In genomic region chr15:29970402-29970695, GRCh38 we compare ENCODE assay signal across 24 cellular contexts.
DNase-seq lines count a peak whose midpoint lies in the region; ATAC-seq and TF ChIP-seq lines count a peak whose summit lies in the region.
"Had no signal": no experiment of that assay in that cellular context is flagged by ENCODE, and none has a peak within 500 bp of the region (broad histone marks: within the 10 kb centered on the region; RNA-seq: fewer than 3 reads in every experiment).

No MANE protein-coding gene starts in this region.

- no peak overlapping the region for H3K27ac ChIP-seq in PC-3 (ENCODE audit: low read length)
- H3K27ac ChIP-seq: spleen, thyroid gland had no signal

- intact Hi-C loops in PC-3 (cut with micrococcal nuclease): no loop called here

- TF ChIP-seq CTCF in PC-3 (conservative IDR thresholded peaks at IDR 0.05; ENCODE audit: low read depth, low read length): no peak
- no peak for TF ChIP-seq CTCF in endothelial cell (IDR thresholded peaks at IDR 0.05; ENCODE audit: unreplicated experiment)
- no peak for TF ChIP-seq CTCF in mesothelial cell of epicardium (IDR thresholded peaks at IDR 0.05; ENCODE audit: unreplicated experiment)

- CTCF ChIA-PET in PC-3 (lab: Charles Lee): no interaction called here

- peak overlapping the region; percentile 21 for H3K4me2 ChIP-seq in PC-3 (ENCODE audit: low read length)
- H3K4me2 ChIP-seq: GM23338 had no signal

- H3K27ac Mint-ChIP-seq in endothelial cell (ENCODE audit: unreplicated experiment) (no peak overlapping the region), mesothelial cell of epicardium (no peak overlapping the region)
- H3K27ac Mint-ChIP-seq: activated CD4-positive, alpha-beta T cell treated with anti-CD3 and anti-CD28 coated beads, Interleukin-2, amount 10 ng/mL, durations not matched to agents 7 days and 5 days; CD8-positive, alpha-beta T cell; GM23338; natural killer cell had no signal

- H3K36me3 ChIP-seq in PC-3 (ENCODE audit: low read depth, low read length): no peaks in the 10 kb centered on the region
- H3K36me3 ChIP-seq: spleen, thyroid gland had no signal

- no peak overlapping the region for H3K4me3 ChIP-seq in PC-3 (ENCODE audit: low read length)
- H3K4me3 ChIP-seq: GM23338, lung, spleen, thyroid gland had no signal

- H3K27me3 Mint-ChIP-seq in endothelial cell (ENCODE audit: unreplicated experiment) (no peaks in the 10 kb centered on the region), mesothelial cell of epicardium (ENCODE audit: low read depth) (peaks cover 61% of the 10 kb centered on the region)

- no peaks in the 10 kb centered on the region for H3K9me3 ChIP-seq in PC-3 (ENCODE audit: low read length)
- H3K9me3 ChIP-seq: thyroid gland had no signal

- DNase-seq in AG08395 (ENCODE audit: low spot score) (peak; percentile 5), PC-3 (peak; percentile 63), endothelial cell (ENCODE audit: low spot score) (no peak), mesothelial cell of epicardium (ENCODE audit: low spot score in 2 of 2, unreplicated experiment in 2 of 2) (no peak), erythroblast (lab: John Stamatoyannopoulos, UW) (no peak), NCI-H2029 treated with DMSO at 0.1 percent for 48 hours (lab: John Stamatoyannopoulos, UW) (no peak)
- DNase-seq: activated CD4-positive, alpha-beta T cell treated with anti-CD3 and anti-CD28 coated beads, Interleukin-2, amount 10 ng/mL, durations not matched to agents 7 days and 5 days; activated CD8-positive, alpha-beta memory T cell treated with anti-CD3 and anti-CD28 coated beads, Interleukin-2, amount 50 U/mL, for 4 hours; activated gamma-delta T cell treated with Interleukin-2 at 50 U/mL for 16 hours; CD8-positive, alpha-beta T cell; DND-41; glutamatergic neuron; MM.1S; natural killer cell; NCI-H1694 treated with DMSO at 0.1 percent for 48 hours; NCI-H446; RPMI8226; spleen; SW 1271; thyroid gland had no signal

- no peak overlapping the region for H3K9ac ChIP-seq in PC-3 (ENCODE audit: low read length)

- H3K27me3 ChIP-seq in PC-3 (ENCODE audit: low read length): 0 out of 2 replicates have a peak, but pooled peaks cover 5% of the 10 kb centered on the region
- H3K27me3 ChIP-seq: thyroid gland had no signal

- H3F3A ChIP-seq in PC-3 (ENCODE audit: low read length, unreplicated experiment): no peaks in the 10 kb centered on the region

- H3K4me1 Mint-ChIP-seq in endothelial cell (ENCODE audit: unreplicated experiment) (peaks cover 6% of the 10 kb centered on the region), mesothelial cell of epicardium (no peaks in the 10 kb centered on the region)
- H3K4me1 Mint-ChIP-seq: natural killer cell had no signal

- no peaks in the 10 kb centered on the region for H3K79me2 ChIP-seq in PC-3 (ENCODE audit: low read length)

- no peaks in the 10 kb centered on the region for H3K9me2 ChIP-seq in PC-3 (replicated peaks; ENCODE audit: low read length)

- TF ChIP-seq POLR2A in erythroblast (IDR thresholded peaks at IDR 0.05; ENCODE audit: low read length): no peak

- H3K36me3 Mint-ChIP-seq in endothelial cell (ENCODE audit: low read depth, unreplicated experiment) (no peaks in the 10 kb centered on the region), mesothelial cell of epicardium (peaks cover 4% of the 10 kb centered on the region)
- H3K36me3 Mint-ChIP-seq: CD8-positive, alpha-beta T cell had no signal

- no peak overlapping the region for H2AFZ ChIP-seq in PC-3 (ENCODE audit: low read length)
- H2AFZ ChIP-seq: GM23338 had no signal

- no peaks in the 10 kb centered on the region for H4K20me1 ChIP-seq in PC-3 (ENCODE audit: low read length)

- POLR2A ChIA-PET in PC-3 (lab: Charles Lee; ENCODE audit: unreplicated experiment): interaction anchor here (0.6 kb wide), 1 partner anchor 73 kb away, joined by 4 read pairs; no protein-coding TSS in a partner anchor

- H3K9me3 Mint-ChIP-seq in endothelial cell (ENCODE audit: unreplicated experiment): no peaks in the 10 kb centered on the region
- H3K9me3 Mint-ChIP-seq in mesothelial cell of epicardium: peaks cover 27% of the 10 kb centered on the region
- H3K9me3 Mint-ChIP-seq: activated CD4-positive, alpha-beta T cell treated with anti-CD3 and anti-CD28 coated beads, Interleukin-2, amount 10 ng/mL, durations not matched to agents 7 days and 5 days had no signal

- no TSS peak for BruUV-seq in PC-3 (replicated peaks; lab: Mats Ljungman, UMichigan)

- H3K4me1 ChIP-seq in PC-3 (ENCODE audit: insufficient read depth, low read length): peaks cover 8% of the 10 kb centered on the region; the same call in 1 of the 2 replicates

- H3K4me3 Mint-ChIP-seq in endothelial cell (ENCODE audit: unreplicated experiment) (peak overlapping the region; percentile 15), mesothelial cell of epicardium (peak overlapping the region; percentile 67)
- H3K4me3 Mint-ChIP-seq: activated CD4-positive, alpha-beta T cell treated with anti-CD3 and anti-CD28 coated beads, Interleukin-2, amount 10 ng/mL, durations not matched to agents 7 days and 5 days; CD8-positive, alpha-beta T cell; natural killer cell had no signal

- ATAC-seq in PC-3 (peak; percentile 41), HG03342 (IDR thresholded peaks at IDR 0.05; ENCODE audit: unreplicated experiment) (no peak), GM18907 (IDR thresholded peaks at IDR 0.05; ENCODE audit: unreplicated experiment) (no peak)
- ATAC-seq: CD8-positive, alpha-beta T cell; GM23338; natural killer cell had no signal

Comparison
In these comparisons a context has a peak if more than half of its experiments do, and no peak if none do; other contexts are left out.
1. DNase-seq: peak in AG08395 (single experiment) and PC-3 (single experiment); none in endothelial cell (single experiment), mesothelial cell of epicardium (0 of 2), erythroblast (0 of 2) and NCI-H2029 treated with DMSO at 0.1 percent for 48 hours (single experiment).